In the genomic region with DNA sequence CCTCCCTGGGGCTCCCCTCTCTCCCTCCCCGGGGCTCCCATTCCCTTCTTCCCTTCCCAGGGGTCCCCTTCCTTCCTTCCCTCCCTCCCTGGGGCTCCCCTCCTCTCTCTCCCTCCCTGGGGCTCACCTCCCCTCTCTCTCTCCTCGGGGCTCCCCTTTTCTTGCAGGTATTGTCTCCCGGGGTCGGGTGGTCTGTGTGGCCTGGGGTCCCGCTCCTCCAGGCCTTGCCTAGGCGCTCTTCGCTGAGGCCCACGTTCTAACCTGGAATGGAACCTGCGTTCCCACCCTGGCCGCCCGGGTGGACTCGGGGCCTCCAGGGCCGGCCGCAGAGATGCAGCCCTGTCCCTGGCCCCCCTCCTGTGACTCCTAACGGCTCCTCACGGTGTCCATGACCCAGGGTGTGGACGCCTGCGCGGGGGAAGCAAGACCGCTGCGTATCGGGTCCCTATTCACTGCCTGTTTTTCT, we compare ENCODE assay signal across 8 cellular contexts. TPM values are rescaled to one million over a fixed set of nuclear protein-coding genes. Genes with fewer than 3 reads are reported as not detected.
DNase-seq lines count a peak whose midpoint lies in the region; ATAC-seq and TF ChIP-seq lines count a peak whose summit lies in the region.

No MANE protein-coding gene starts in this region.

- no peak for TF ChIP-seq CTCF in NB4 (IDR thresholded peaks at IDR 0.05; ENCODE audit: low read depth, low read length)
- no peak for TF ChIP-seq CTCF in brain microvascular endothelial cell (IDR thresholded peaks at IDR 0.05; ENCODE audit: low read depth, low read length, missing control alignments)

- no peak for TF ChIP-seq POLR2A in NB4 (IDR thresholded peaks at IDR 0.05; ENCODE audit: extremely low read depth, insufficient read length)

- peaks cover 9 to 42% (median 30%) of the 10 kb centered on the region in 5 donors for H3K4me1 ChIP-seq in subcutaneous abdominal adipose tissue (ENCODE audit: control insufficient read depth in 5 of 5, insufficient read depth in 5 of 5, low read length in 5 of 5)

- H3K27me3 ChIP-seq in brain microvascular endothelial cell (replicated peaks): no peaks in the 10 kb centered on the region
- H3K27me3 ChIP-seq in layer of hippocampus (ENCODE audit: control insufficient read depth, insufficient read depth, low read length): no peaks in the 10 kb centered on the region
- H3K27me3 ChIP-seq in subcutaneous abdominal adipose tissue (ENCODE audit: control insufficient read depth in 5 of 5, insufficient read depth in 4 of 5, low read length in 5 of 5): no peaks in the 10 kb centered on the region

- no peaks in the 10 kb centered on the region for H3K9me3 ChIP-seq in subcutaneous abdominal adipose tissue (ENCODE audit: control insufficient read depth in 5 of 5, low read length in 5 of 5)

- in situ Hi-C loops in brain microvascular endothelial cell (cut with HindIII; ENCODE audit: low pct_ligation_motif_present, low sequenced_read_pairs): no loop called here

- H3K4me3 ChIP-seq in NB4 (ENCODE audit: low read depth, low read length) (peak overlapping the region; percentile 72), brain microvascular endothelial cell (ENCODE audit: low read depth, low read length) (peak overlapping the region; percentile 77), subcutaneous abdominal adipose tissue (ENCODE audit: low read depth in 1 of 5, low read length in 5 of 5) (peak overlapping the region; percentile 78 to 91 (median 86))

- peak; percentile 69 for DNase-seq in GM03348 (ENCODE audit: low spot score)
- peak; percentile 44 for DNase-seq in NB4 (ENCODE audit: low read depth)
- no peak for DNase-seq in brain microvascular endothelial cell
- no peak for DNase-seq in mucosa of gallbladder (ENCODE audit: low spot score)
- no peak for DNase-seq in NCI-H2196 treated with DMSO at 0.1 percent for 48 hours (lab: John Stamatoyannopoulos, UW; ENCODE audit: unreplicated experiment)

- H3K27ac ChIP-seq in brain microvascular endothelial cell (peak overlapping the region; percentile 58), layer of hippocampus (ENCODE audit: low read depth, low read length) (peak overlapping the region; percentile 81), subcutaneous abdominal adipose tissue (ENCODE audit: low read depth, low read length) (no peak overlapping the region)

- H3K9ac ChIP-seq in subcutaneous abdominal adipose tissue (ENCODE audit: low read length in 5 of 5): peak overlapping the region in 4 of 5 donors; percentile 83 to 93 (median 84)

- H3K36me3 ChIP-seq in brain microvascular endothelial cell (replicated peaks) (peaks cover 8% of the 10 kb centered on the region), subcutaneous abdominal adipose tissue (ENCODE audit: control insufficient read depth in 5 of 5, insufficient read depth in 5 of 5, low read length in 5 of 5) (peaks cover 0 to 21% (median 11%) of the 10 kb centered on the region in 5 donors)

- no peak for ATAC-seq in esophagus mucosa

RNA-seq across cellular contexts. Expression of a gene that starts 0.9 kb away (rescaled TPM):
- total RNA-seq in esophagus mucosa: 8.4 TPM
- total RNA-seq in mucosa of gallbladder: 16.0 TPM

RNA-seq across cellular contexts. Expression of a gene that starts 38.2 kb away (rescaled TPM):
- total RNA-seq in esophagus mucosa (2.5 TPM), mucosa of gallbladder (4.7 TPM)

Comparison
In these comparisons a context has a peak if more than half of its experiments do, and no peak if none do; other contexts are left out.
1. DNase-seq: peak in GM03348 (single experiment) and NB4 (single experiment); none in brain microvascular endothelial cell (single experiment), mucosa of gallbladder (single experiment) and NCI-H2196 treated with DMSO at 0.1 percent for 48 hours (single experiment).
2. Peak in every context shown above with its lines, with median percentiles within 50 percentile points of each other: H3K4me3 ChIP-seq.